ENCODE assay signal across 25 cellular contexts in the genomic region with DNA sequence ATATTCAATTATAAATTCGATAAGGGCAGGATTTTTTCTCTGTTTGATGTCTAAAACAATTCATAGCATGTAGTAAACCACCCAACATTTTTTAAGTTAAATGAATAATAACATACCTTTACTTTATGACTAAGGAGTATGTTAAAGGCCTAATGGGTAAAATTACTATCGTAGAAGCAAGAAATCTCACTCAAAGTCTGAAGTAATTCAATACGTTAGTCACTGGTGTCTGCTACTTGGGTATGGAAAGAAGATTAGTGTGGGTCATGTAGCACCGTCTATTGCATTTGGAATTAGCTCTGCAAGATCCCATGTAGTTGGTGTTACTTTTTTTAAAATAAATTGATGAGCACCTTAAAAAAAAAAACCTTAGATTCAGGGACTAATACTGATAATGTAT.
"Had no signal": no experiment of that assay in that cellular context is flagged by ENCODE, and none has a peak within 500 bp of the region (broad histone marks: within the 10 kb centered on the region; RNA-seq: fewer than 3 reads in every experiment).

No MANE protein-coding gene starts in this region.

- H3K4me2 ChIP-seq: hepatocyte had no signal

- DNase-seq: colonic mucosa; cortex of kidney; dermis blood vessel endothelial cell; dorsolateral prefrontal cortex; effector CD4-positive, alpha-beta T cell; effector CD8-positive, alpha-beta T cell; effector memory CD4-positive, alpha-beta T cell; effector memory CD8-positive, alpha-beta T cell; endodermal cell; erythroblast; esophagus squamous epithelium; foreskin fibroblast; foreskin keratinocyte; foreskin melanocyte; gastrocnemius medialis; glutamatergic neuron; head of caudate nucleus; heart left ventricle; heart right ventricle had no signal

- H3K27ac ChIP-seq: colonic mucosa, coronary artery, dorsolateral prefrontal cortex, epithelial cell of prostate, esophagus muscularis mucosa, esophagus squamous epithelium, foreskin keratinocyte, gastrocnemius medialis, gastroesophageal sphincter, heart left ventricle, heart right ventricle, hepatocyte had no signal

- H3K27me3 ChIP-seq: colonic mucosa, dorsolateral prefrontal cortex, esophagus muscularis mucosa, esophagus squamous epithelium, foreskin keratinocyte, gastrocnemius medialis, gastroesophageal sphincter, heart left ventricle, heart right ventricle, hepatocyte had no signal

- H3K4me1 ChIP-seq: colonic mucosa, esophagus muscularis mucosa, foreskin keratinocyte, gastrocnemius medialis, gastroesophageal sphincter, heart left ventricle, heart right ventricle had no signal

- H2AFZ ChIP-seq: hepatocyte had no signal

- H3K36me3 ChIP-seq: colonic mucosa, esophagus muscularis mucosa, esophagus squamous epithelium, gastrocnemius medialis, gastroesophageal sphincter, heart left ventricle, heart right ventricle had no signal

- H3K79me2 ChIP-seq: hepatocyte had no signal

- H3K4me3 ChIP-seq: colonic mucosa, coronary artery, dorsolateral prefrontal cortex, esophagus muscularis mucosa, esophagus squamous epithelium, gastrocnemius medialis, gastroesophageal sphincter, heart left ventricle, heart right ventricle, hepatocyte had no signal

- ATAC-seq: effector memory CD8-positive, alpha-beta T cell; esophagus mucosa; foreskin keratinocyte; gastrocnemius medialis; gastroesophageal sphincter; heart left ventricle; heart right ventricle had no signal

- H3K9me3 ChIP-seq: colonic mucosa, esophagus muscularis mucosa, esophagus squamous epithelium, gastrocnemius medialis, gastroesophageal sphincter, heart right ventricle had no signal
